ENCODE assay signal across 8 cellular contexts in genomic region chr5:139391570-139392323, GRCh38.
A peak's percentile ranks its signal among the peaks of the same experiment; 100 is the strongest.
DNase-seq lines count a peak whose midpoint lies in the region; TF ChIP-seq lines count a peak whose summit lies in the region.

No MANE protein-coding gene starts in this region.

- peak overlapping the region; percentile 88 for H3K4me2 ChIP-seq in SU-DHL-6 (ENCODE audit: low read depth, low read length, poor library complexity, severe bottlenecking)

- H3K4me3 Mint-ChIP-seq in nephron progenitor cell, result no peak overlapping the region

- H3F3A ChIP-seq in SU-DHL-6 (ENCODE audit: insufficient read depth), result peaks cover 37% of the 10 kb centered on the region

- H3K27ac ChIP-seq in SU-DHL-6 (ENCODE audit: low read depth, low read length), result peak overlapping the region; percentile 93

- no peaks in the 10 kb centered on the region for H3K9me3 ChIP-seq in SU-DHL-6 (ENCODE audit: insufficient read depth, low read length)
- H3K9me3 ChIP-seq in iPS-18c (ENCODE audit: control insufficient read depth, insufficient read depth, low read length), result no peaks in the 10 kb centered on the region

- no peak for TF ChIP-seq CTCF in SU-DHL-6 (IDR thresholded peaks at IDR 0.05; ENCODE audit: insufficient read depth, low read length, poor library complexity, severe bottlenecking)
- no peak for TF ChIP-seq CTCF in nephron progenitor cell (IDR thresholded peaks at IDR 0.05)

- no peaks in the 10 kb centered on the region for H4K20me1 ChIP-seq in SU-DHL-6 (ENCODE audit: low read depth, low read length)

- H3K36me3 ChIP-seq in SU-DHL-6 (ENCODE audit: low read length), result no peaks in the 10 kb centered on the region

- H3K27me3 ChIP-seq in SU-DHL-6 (ENCODE audit: low read length), result no peaks in the 10 kb centered on the region

- peaks cover 57% of the 10 kb centered on the region for H3K27me3 Mint-ChIP-seq in nephron progenitor cell (ENCODE audit: low read depth, poor library complexity)

- no peaks in the 10 kb centered on the region for H3K9me3 Mint-ChIP-seq in nephron progenitor cell

- peaks cover 6% of the 10 kb centered on the region for H3K36me3 Mint-ChIP-seq in nephron progenitor cell (ENCODE audit: low read depth)

- H3K4me3 ChIP-seq in SU-DHL-6 (ENCODE audit: insufficient read depth, low read length, poor library complexity, severe bottlenecking) (peak overlapping the region; percentile 59), iPS-18c (ENCODE audit: insufficient read depth, low read depth, low read length) (peak overlapping the region; percentile 61; the same call in 1 of the 2 replicates)

- H3K27ac Mint-ChIP-seq in nephron progenitor cell, result no peak overlapping the region

- H3K9me2 ChIP-seq in SU-DHL-6 (replicated peaks; ENCODE audit: insufficient read depth, low read length), result no peaks in the 10 kb centered on the region

- H2AFZ ChIP-seq in SU-DHL-6 (ENCODE audit: low read depth, low read length, severe bottlenecking), result peak overlapping the region; percentile 57

- H3K79me2 ChIP-seq in SU-DHL-6 (ENCODE audit: insufficient read depth, low read length), result peaks cover 28% of the 10 kb centered on the region

- peak; percentile 35 for DNase-seq in stimulated activated CD4-positive, alpha-beta T cell treated with anti-CD3 and anti-CD28 coated beads, Interleukin-15, amount 100 ng/mL, for 24 hours
- DNase-seq in stimulated activated CD4-positive, alpha-beta T cell treated with anti-CD3 and anti-CD28 coated beads, Interleukin-1b, Interleukin-23, amount 100 ng/mL, for 48 hours, result no peak
- DNase-seq in NCI-H345 treated with DMSO at 0.1 percent for 48 hours (lab: John Stamatoyannopoulos, UW; ENCODE audit: unreplicated experiment) (no peak), medulla oblongata (ENCODE audit: extremely low spot score) (no peak), nephron progenitor cell (no peak), NCI-H524 (lab: John Stamatoyannopoulos, UW) (no peak)

- peaks cover 19% of the 10 kb centered on the region for H3K4me1 Mint-ChIP-seq in nephron progenitor cell

- peak overlapping the region; percentile 77 for H3K9ac ChIP-seq in SU-DHL-6 (ENCODE audit: low read length)
